ENCODE assay signal across 8 cellular contexts in the genomic region with DNA sequence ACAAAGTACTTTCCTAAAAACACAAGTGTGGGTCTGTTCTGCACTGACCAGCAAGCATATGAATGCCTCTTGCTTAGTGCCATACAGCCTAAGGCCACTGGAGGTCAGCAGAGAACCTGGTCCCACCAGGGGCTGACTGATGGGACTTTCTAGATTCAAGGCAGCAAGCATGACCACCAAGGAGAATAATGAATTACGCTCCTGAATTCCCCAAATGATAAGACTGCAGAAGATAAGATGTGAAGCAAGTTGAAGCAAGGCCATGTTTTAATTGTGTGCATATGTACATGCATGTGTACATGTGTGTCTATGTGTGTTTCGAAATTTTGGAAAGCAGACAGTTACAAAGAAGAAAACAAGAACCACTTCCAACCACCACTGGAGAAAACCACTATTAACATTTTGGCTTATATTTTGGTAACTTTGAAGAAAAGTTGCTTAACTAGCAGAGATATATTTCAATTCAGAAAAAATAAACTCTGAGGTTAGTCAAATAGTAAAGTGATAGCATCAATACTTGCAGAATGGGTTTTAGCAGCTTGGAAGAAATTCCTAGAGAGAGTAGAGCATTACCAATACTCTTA.
DNase-seq lines count a peak whose midpoint lies in the region; ATAC-seq and TF ChIP-seq lines count a peak whose summit lies in the region.

No MANE protein-coding gene starts in this region.

- POLR2A ChIA-PET in CD8-positive, alpha-beta T cell (lab: Charles Lee): interaction anchor here (0.7 kb wide), 1 partner anchor 120 kb away, joined by 3 read pairs; no protein-coding TSS in a partner anchor

- H3K4me3 Mint-ChIP-seq in CD8-positive, alpha-beta T cell: no peak overlapping the region
- no peak overlapping the region for H3K4me3 Mint-ChIP-seq in endodermal cell

- H3K27ac Mint-ChIP-seq in CD8-positive, alpha-beta T cell: no peak overlapping the region
- H3K27ac Mint-ChIP-seq in endodermal cell: no peak overlapping the region

- H3K27ac ChIP-seq in CD8-positive, alpha-beta T cell (ENCODE audit: low read depth, low read length): no peak overlapping the region
- no peak overlapping the region for H3K27ac ChIP-seq in endodermal cell (ENCODE audit: low read depth, low read length)

- peaks cover 6% of the 10 kb centered on the region for H3K36me3 ChIP-seq in CD8-positive, alpha-beta T cell (ENCODE audit: insufficient read depth, low read length)
- peaks cover 35% of the 10 kb centered on the region for H3K36me3 ChIP-seq in endodermal cell (ENCODE audit: control insufficient read depth, insufficient read depth, low read length)

- H3K4me3 ChIP-seq in CD8-positive, alpha-beta T cell (ENCODE audit: low read depth, low read length): no peak overlapping the region
- H3K4me3 ChIP-seq in endodermal cell (ENCODE audit: low read length): no peak overlapping the region

- WGBS in endodermal cell (ENCODE audit: insufficient coverage in 1 of 2, insufficient read length in 1 of 2), 2 experiments: 65 to 100% methylated on average over 1 of the region's 2 CpGs

- peaks cover 3% of the 10 kb centered on the region for H3K4me1 Mint-ChIP-seq in CD8-positive, alpha-beta T cell (ENCODE audit: low read depth)
- peaks cover 21% of the 10 kb centered on the region for H3K4me1 Mint-ChIP-seq in endodermal cell

- peak; percentile 97 for ATAC-seq in CD8-positive, alpha-beta T cell
- ATAC-seq in GM19324 (IDR thresholded peaks at IDR 0.05; ENCODE audit: low FRiP score, unreplicated experiment): peak; percentile 83
- peak; percentile 81 for ATAC-seq in HG03439 (IDR thresholded peaks at IDR 0.05; ENCODE audit: unreplicated experiment)

- H3K9me3 Mint-ChIP-seq in CD8-positive, alpha-beta T cell: peaks cover 4% of the 10 kb centered on the region
- H3K9me3 Mint-ChIP-seq in endodermal cell: peaks cover 20% of the 10 kb centered on the region

- DNase-seq in CD8-positive, alpha-beta T cell: peak; percentile 47 to 73 (median 57)
- DNase-seq in NCI-H82 (lab: John Stamatoyannopoulos, UW): peak; percentile 84
- peak; percentile 27 to 39 for DNase-seq in activated CD8-positive, alpha-beta memory T cell treated with anti-CD3 and anti-CD28 coated beads for 1 hour (ENCODE audit: extremely low read depth in 1 of 2, low read depth in 1 of 2)
- peak; percentile 95 for DNase-seq in endodermal cell
- peak; percentile 12 for DNase-seq in middle frontal gyrus (ENCODE audit: extremely low spot score, low spot score)
- DNase-seq in stimulated activated CD8-positive, alpha-beta memory T cell treated with anti-CD3 and anti-CD28 coated beads, Interleukin-4, amount 100 ng/mL, for 4 hours (ENCODE audit: low read depth in 2 of 2, low spot score in 1 of 2): peak; percentile 10 to 49

- H3K9me3 ChIP-seq in CD8-positive, alpha-beta T cell (ENCODE audit: low read length): no peaks in the 10 kb centered on the region
- peaks cover 28% of the 10 kb centered on the region for H3K9me3 ChIP-seq in endodermal cell (ENCODE audit: control insufficient read depth, low read length)

- H3K27me3 ChIP-seq in CD8-positive, alpha-beta T cell (ENCODE audit: insufficient read depth, low read length): no peaks in the 10 kb centered on the region
- H3K27me3 ChIP-seq in endodermal cell (ENCODE audit: control insufficient read depth, insufficient read depth, low read length, poor library complexity, severe bottlenecking): no peaks in the 10 kb centered on the region

- H3K4me1 ChIP-seq in CD8-positive, alpha-beta T cell (ENCODE audit: insufficient read depth, low read length): no peaks in the 10 kb centered on the region
- no peaks in the 10 kb centered on the region for H3K4me1 ChIP-seq in endodermal cell (ENCODE audit: control insufficient read depth, insufficient read depth, low read length)

- intact Hi-C loops in CD8-positive, alpha-beta T cell (cut with DNase I, micrococcal nuclease): loop anchor here (1.0 to 5.0 kb wide), 8 partner anchors 188 to 1284 kb away; no protein-coding TSS in a partner anchor

- peak; percentile 73 for TF ChIP-seq CTCF in CD8-positive, alpha-beta T cell (IDR thresholded peaks at IDR 0.05)
- peak; percentile 93 for TF ChIP-seq CTCF in endodermal cell (conservative IDR thresholded peaks at IDR 0.05)

- no peaks in the 10 kb centered on the region for H3K27me3 Mint-ChIP-seq in CD8-positive, alpha-beta T cell (ENCODE audit: low read depth)
- no peaks in the 10 kb centered on the region for H3K27me3 Mint-ChIP-seq in endodermal cell (ENCODE audit: insufficient read depth)

- no peak overlapping the region for H3K9ac ChIP-seq in endodermal cell (ENCODE audit: extremely low read depth, low read length, poor library complexity, severe bottlenecking)

- peaks cover 44% of the 10 kb centered on the region for H3K36me3 Mint-ChIP-seq in CD8-positive, alpha-beta T cell
- peaks cover 54% of the 10 kb centered on the region for H3K36me3 Mint-ChIP-seq in endodermal cell (ENCODE audit: low read depth)

- CTCF ChIA-PET in CD8-positive, alpha-beta T cell (lab: Charles Lee): interaction anchor here (0.6 to 2.6 kb wide), 7 partner anchors 9 to 410 kb away, joined by 3 to 10 read pairs (median 4); no protein-coding TSS in a partner anchor

Comparison
In these comparisons a context has a peak if more than half of its experiments do, and no peak if none do; other contexts are left out.
1. DNase-seq: peak in every context shown above with its lines; median percentile 95 in endodermal cell; 84 in NCI-H82; 57 in CD8-positive, alpha-beta T cell; 33 in activated CD8-positive, alpha-beta memory T cell treated with anti-CD3 and anti-CD28 coated beads for 1 hour; 30 in stimulated activated CD8-positive, alpha-beta memory T cell treated with anti-CD3 and anti-CD28 coated beads, Interleukin-4, amount 100 ng/mL, for 4 hours; 12 in middle frontal gyrus.